35 cellular contexts compared by ENCODE assay signal in the genomic region with DNA sequence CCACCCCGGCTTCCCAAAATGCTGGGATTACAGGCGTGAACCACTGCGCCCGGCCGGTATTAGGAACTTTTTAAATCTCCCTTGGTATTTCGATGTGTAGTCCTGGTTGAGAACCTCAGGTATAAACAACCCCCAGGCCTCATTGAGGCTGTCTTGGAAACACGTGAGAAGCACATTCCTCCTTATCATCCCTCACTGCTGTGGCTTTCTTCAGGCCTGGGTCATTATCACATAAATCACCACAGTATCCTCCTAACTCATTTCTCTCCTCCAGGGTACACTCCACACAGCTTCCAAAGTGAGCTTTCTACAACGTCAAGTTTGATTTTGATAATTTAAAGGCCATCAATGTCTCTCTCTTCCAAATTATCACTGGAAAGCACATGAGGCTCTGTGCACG.
DNase-seq lines count a peak whose midpoint lies in the region; ATAC-seq, FAIRE-seq and TF ChIP-seq lines count a peak whose summit lies in the region.
"Had no signal": no experiment of that assay in that cellular context is flagged by ENCODE, and none has a peak within 500 bp of the region (broad histone marks: within the 10 kb centered on the region; RNA-seq: fewer than 3 reads in every experiment).

No MANE protein-coding gene starts in this region.

- H2BK5ac ChIP-seq in mesendoderm (ENCODE audit: low read length): no peak overlapping the region

- H3K27ac ChIP-seq in K562 (ENCODE audit: extremely low read depth, low read depth, low read length): no peak overlapping the region
- no peak overlapping the region for H3K27ac ChIP-seq in mesendoderm (ENCODE audit: low read depth, low read length)
- no peak overlapping the region for H3K27ac ChIP-seq in body of pancreas
- H3K27ac ChIP-seq: 22Rv1; A549; BLaER1; BLaER1 treated with 17β-estradiol and CSF1 and Interleukin-3, amounts not matched to agents 10 nM and 100 nM; C4-2B had no signal

- no peak overlapping the region for H3K23ac ChIP-seq in mesendoderm (ENCODE audit: low read length)

- no peak overlapping the region for H4K5ac ChIP-seq in mesendoderm (ENCODE audit: low read length)

- no peak overlapping the region for H2BK120ac ChIP-seq in mesendoderm (ENCODE audit: low read depth, low read length)

- H2AK5ac ChIP-seq in mesendoderm (ENCODE audit: low read length): no peak overlapping the region

- peak overlapping the region; percentile 3 for H3K27ac Mint-ChIP-seq in nephron progenitor cell
- H3K27ac Mint-ChIP-seq: B cell; CD14-positive monocyte; CD4-positive, alpha-beta memory T cell; CD4-positive, alpha-beta T cell; CD4-positive, CD25-positive, alpha-beta regulatory T cell; CD8-positive, alpha-beta memory T cell; CD8-positive, alpha-beta T cell had no signal

- no peaks in the 10 kb centered on the region for H3K79me1 ChIP-seq in mesendoderm (ENCODE audit: low read length)

- H3K56ac ChIP-seq in mesendoderm (ENCODE audit: low read length): no peak overlapping the region

- no peaks in the 10 kb centered on the region for H3K27me3 ChIP-seq in K562 (ENCODE audit: control insufficient read depth in 2 of 2, insufficient read depth in 2 of 2, low read length in 2 of 2)
- H3K27me3 ChIP-seq in mesendoderm (ENCODE audit: insufficient read depth, low read length, poor library complexity): no peaks in the 10 kb centered on the region
- no peaks in the 10 kb centered on the region for H3K27me3 ChIP-seq in body of pancreas
- H3K27me3 ChIP-seq: BE2C; BLaER1; BLaER1 treated with 17β-estradiol and CSF1 and Interleukin-3, amounts not matched to agents 10 nM and 100 nM had no signal

- TF ChIP-seq CTCF in K562 (IDR thresholded peaks at IDR 0.05 in 2 of 3, conservative IDR thresholded peaks at IDR 0.05 in 1 of 3; ENCODE audit: insufficient read depth in 2 of 3, low read depth in 1 of 3, low read length in 3 of 3): no peak
- TF ChIP-seq CTCF in nephron progenitor cell (IDR thresholded peaks at IDR 0.05): no peak
- no peak for TF ChIP-seq CTCF in body of pancreas (IDR thresholded peaks at IDR 0.05)

- H3K9me1 ChIP-seq in K562 (ENCODE audit: control insufficient read depth, insufficient read depth, low read length): no peaks in the 10 kb centered on the region

- ATAC-seq in K562: peak; percentile 88
- ATAC-seq in body of pancreas: no peak
- ATAC-seq in HG03039 (IDR thresholded peaks at IDR 0.05; ENCODE audit: unreplicated experiment): no peak
- ATAC-seq: A549; CD8-positive, alpha-beta T cell had no signal

- H3K79me2 ChIP-seq in K562 (ENCODE audit: control insufficient read depth, insufficient read depth, low read length) (no peaks in the 10 kb centered on the region), mesendoderm (ENCODE audit: control insufficient read depth, insufficient read depth, low read length) (no peaks in the 10 kb centered on the region)

- peaks cover 11% of the 10 kb centered on the region for H3K27me3 Mint-ChIP-seq in nephron progenitor cell (ENCODE audit: low read depth, poor library complexity)
- H3K27me3 Mint-ChIP-seq: CD4-positive, CD25-positive, alpha-beta regulatory T cell had no signal

- no peak overlapping the region for H2BK15ac ChIP-seq in mesendoderm (replicated peaks; ENCODE audit: low read depth)

- H3K36me3 ChIP-seq in K562 (ENCODE audit: control insufficient read depth, insufficient read depth, low read length) (no peaks in the 10 kb centered on the region), mesendoderm (ENCODE audit: control insufficient read depth, insufficient read depth, low read length) (no peaks in the 10 kb centered on the region), body of pancreas (replicated peaks in 1 of 2; ENCODE audit: insufficient read depth in 1 of 2, low read depth in 2 of 2) (no peaks in the 10 kb centered on the region)
- H3K36me3 ChIP-seq: BE2C had no signal

- H3K4me1 ChIP-seq in K562 (replicated peaks in 1 of 2; ENCODE audit: control insufficient read depth in 2 of 2, insufficient read depth in 2 of 2, low read length in 2 of 2): peaks cover 2 to 7% of the 10 kb centered on the region in 2 experiments; a peak in 2 of 5 replicates
- no peaks in the 10 kb centered on the region for H3K4me1 ChIP-seq in mesendoderm (ENCODE audit: control insufficient read depth, low read depth, low read length)
- no peaks in the 10 kb centered on the region for H3K4me1 ChIP-seq in body of pancreas
- H3K4me1 ChIP-seq: A549; BE2C; BLaER1; BLaER1 treated with 17β-estradiol and CSF1 and Interleukin-3, amounts not matched to agents 10 nM and 100 nM; Caco-2 had no signal

- no peak overlapping the region for H3K4ac ChIP-seq in mesendoderm (ENCODE audit: low read depth, low read length)

- no peak overlapping the region for H4K8ac ChIP-seq in mesendoderm (ENCODE audit: low read depth, low read length)

- peaks cover 8% of the 10 kb centered on the region for H3K4me1 Mint-ChIP-seq in nephron progenitor cell
- H3K4me1 Mint-ChIP-seq: B cell; CD14-positive monocyte; CD4-positive, alpha-beta memory T cell; CD4-positive, CD25-positive, alpha-beta regulatory T cell; CD8-positive, alpha-beta memory T cell had no signal

- BruUV-seq in K562 (replicated peaks; lab: Mats Ljungman, UMichigan): no TSS peak

- H3K36me3 Mint-ChIP-seq in nephron progenitor cell (ENCODE audit: low read depth): no peaks in the 10 kb centered on the region
- H3K36me3 Mint-ChIP-seq: CD14-positive monocyte; CD4-positive, alpha-beta memory T cell; CD4-positive, CD25-positive, alpha-beta regulatory T cell; CD8-positive, alpha-beta memory T cell; CD8-positive, alpha-beta T cell had no signal

- no peak for TF ChIP-seq RAD21 in K562 (CRISPR knock-in tag; conservative IDR thresholded peaks at IDR 0.05 in 1 of 2, IDR thresholded peaks at IDR 0.05 in 1 of 2)

- POLR2A ChIA-PET in K562 (lab: Yijun Ruan, JAX): interaction anchor here (0.7 kb wide), 1 partner anchor 80 kb away, joined by 4 read pairs; no protein-coding TSS in a partner anchor

- no peaks in the 10 kb centered on the region for H3K9me3 ChIP-seq in K562 (replicated peaks; ENCODE audit: control insufficient read depth, insufficient read depth, low read depth, low read length)
- no peaks in the 10 kb centered on the region for H3K9me3 ChIP-seq in body of pancreas
- H3K9me3 ChIP-seq: A549, BE2C, BLaER1, Caco-2 had no signal

- TF ChIP-seq EP300 in K562 (IDR thresholded peaks at IDR 0.05; ENCODE audit: low read length): no peak

- H3K9ac ChIP-seq in K562 (ENCODE audit: insufficient read depth in 1 of 2, low read depth in 2 of 2, low read length in 2 of 2) (no peak overlapping the region), mesendoderm (ENCODE audit: low read length) (no peak overlapping the region)
- H3K9ac ChIP-seq: BLaER1; BLaER1 treated with 17β-estradiol and CSF1 and Interleukin-3, amounts not matched to agents 10 nM and 100 nM had no signal

- DNase-seq in K562 (ENCODE audit: extremely low read depth in 1 of 4, low spot score in 3 of 4): peak in 2 of 4 experiments; percentile 28 to 49
- DNase-seq in mesendoderm: peak; percentile 20
- no peak for DNase-seq in nephron progenitor cell
- DNase-seq in amygdala (lab: John Stamatoyannopoulos, UW): no peak
- no peak for DNase-seq in body of pancreas
- DNase-seq: 8988T; ACHN; AML-193; BE2C; C1 segment of cervical spinal cord; Caco-2; Calu3; CD4-positive, alpha-beta T cell; CD4-positive, CD25-positive, alpha-beta regulatory T cell; CD8-positive, alpha-beta memory T cell; CD8-positive, alpha-beta T cell; COR-L47; DMS 273 treated with DMSO at 0.1 percent for 48 hours; DMS153; DMS53; DMS79; DMS79 treated with DMSO at 0.1 percent for 48 hours; DND-41; EL had no signal

- peaks cover 15% of the 10 kb centered on the region for H3K9me3 Mint-ChIP-seq in nephron progenitor cell
- H3K9me3 Mint-ChIP-seq: CD4-positive, alpha-beta T cell; CD8-positive, alpha-beta memory T cell; CD8-positive, alpha-beta T cell had no signal

- intact Hi-C loops in K562 (cut with micrococcal nuclease): no loop called here
- intact Hi-C loops in body of pancreas (cut with DNase I): no loop called here

- in situ Hi-C loops in K562 (cut with MboI): no loop called here

- H3K4me2 ChIP-seq in K562 (ENCODE audit: insufficient read depth, low read length) (no peak overlapping the region), mesendoderm (ENCODE audit: low read length) (no peak overlapping the region)
- H3K4me2 ChIP-seq: A549; BLaER1; BLaER1 treated with 17β-estradiol and CSF1 and Interleukin-3, amounts not matched to agents 10 nM and 100 nM had no signal

- CTCF ChIA-PET in K562 (lab: Yijun Ruan, JAX; ENCODE audit: low intra/inter-chr PET ratio): no interaction called here

- H2AFZ ChIP-seq in K562 (ENCODE audit: low read depth, low read length): peak overlapping the region; percentile 34; the same call in 1 of the 2 replicates

- FAIRE-seq in K562 (lab: Jason Lieb, UNC): peak; percentile 23
- FAIRE-seq: A204.1, A549, D721Med had no signal

- no peaks in the 10 kb centered on the region for H4K20me1 ChIP-seq in K562 (replicated peaks; ENCODE audit: control insufficient read depth, insufficient read depth, low read length)
- H4K20me1 ChIP-seq: BLaER1; BLaER1 treated with 17β-estradiol and CSF1 and Interleukin-3, amounts not matched to agents 10 nM and 100 nM had no signal

- H3K18ac ChIP-seq in mesendoderm (ENCODE audit: low read length): no peak overlapping the region

- H3K4me3 Mint-ChIP-seq in nephron progenitor cell: no peak overlapping the region
- H3K4me3 Mint-ChIP-seq: B cell; CD14-positive monocyte; CD4-positive, alpha-beta memory T cell; CD4-positive, alpha-beta T cell; CD4-positive, CD25-positive, alpha-beta regulatory T cell; CD8-positive, alpha-beta memory T cell; CD8-positive, alpha-beta T cell had no signal

- no peak overlapping the region for H3K4me3 ChIP-seq in K562
- no peak overlapping the region for H3K4me3 ChIP-seq in mesendoderm (ENCODE audit: low read length)
- no peak overlapping the region for H3K4me3 ChIP-seq in body of pancreas
- H3K4me3 ChIP-seq: A549; BLaER1; BLaER1 treated with 17β-estradiol and CSF1 and Interleukin-3, amounts not matched to agents 10 nM and 100 nM had no signal

- TF ChIP-seq POLR2A in K562 (conservative IDR thresholded peaks at IDR 0.05) (no peak), body of pancreas (IDR thresholded peaks at IDR 0.05) (no peak)

- 33% methylated on average over 9 of the region's 9 CpGs for WGBS in K562 (ENCODE audit: insufficient coverage, low coverage, missing lambda C conversion rate)
- no CpG with 5 or more reads among the region's 9 CpGs for WGBS in mesendoderm (ENCODE audit: extremely low coverage, insufficient coverage, low lambda C conversion rate)
- 79 to 80% methylated on average over 9 of the region's 9 CpGs for WGBS in body of pancreas, 2 donors

TF ChIP-seq in K562, 482 proteins besides CTCF, POLR2A, EP300 and RAD21 (continues in another document):
- peak; percentile 73 for TF ChIP-seq MEIS2 (IDR thresholded peaks at IDR 0.05; ENCODE audit: partially characterized antibody)
- TF ChIP-seq BHLHE40 (IDR thresholded peaks at IDR 0.05; ENCODE audit: low read length): peak; percentile 67
- TF ChIP-seq MYC (IDR thresholded peaks at IDR 0.05; ENCODE audit: low read depth, low read length): peak; percentile 21; the same call in 1 of the 2 replicates
- TF ChIP-seq MYC (CRISPR knock-in tag; IDR thresholded peaks at IDR 0.05; ENCODE audit: borderline replicate concordance, low read depth): no peak
- peak; percentile 61 for TF ChIP-seq CBFA2T3 (IDR thresholded peaks at IDR 0.05)
